ENCODE assay signal across 19 cellular contexts in the genomic region with DNA sequence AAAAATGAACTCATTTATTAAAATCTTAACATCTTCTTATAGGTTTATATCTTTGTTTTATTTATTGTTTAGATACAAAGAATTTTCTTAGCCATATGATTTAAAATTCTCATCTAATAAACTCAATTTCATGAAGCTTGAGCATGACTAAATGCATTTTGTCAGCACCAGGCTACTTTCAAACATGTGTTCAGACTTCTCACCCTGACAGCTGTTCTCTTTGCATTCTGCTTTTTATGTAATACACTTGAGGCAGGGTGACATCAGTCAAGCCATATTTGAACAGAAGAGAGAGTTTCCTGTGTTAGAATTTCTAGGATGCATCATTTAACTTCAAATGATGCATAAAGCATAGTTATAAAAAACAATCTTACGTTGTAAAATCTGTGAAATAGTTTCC.
A peak's percentile ranks its signal among the peaks of the same experiment; 100 is the strongest.
DNase-seq lines count a peak whose midpoint lies in the region.
"Had no signal": no experiment of that assay in that cellular context is flagged by ENCODE, and none has a peak within 500 bp of the region (broad histone marks: within the 10 kb centered on the region; RNA-seq: fewer than 3 reads in every experiment).

No MANE protein-coding gene starts in this region.

- no peaks in the 10 kb centered on the region for H3K27me3 Mint-ChIP-seq in activated T-cell treated with anti-CD3 and anti-CD28 coated beads, Interleukin-2, amount 50 U/mL, for 24 hours
- H3K27me3 Mint-ChIP-seq: T-cell had no signal

- H3K79me2 ChIP-seq in Karpas-422 (ENCODE audit: low read length), result no peaks in the 10 kb centered on the region

- H3K4me1 Mint-ChIP-seq in activated T-cell treated with anti-CD3 and anti-CD28 coated beads, Interleukin-2, amount 50 U/mL, for 24 hours (ENCODE audit: low read depth), result no peaks in the 10 kb centered on the region
- H3K4me1 Mint-ChIP-seq: T-cell had no signal

- no peaks in the 10 kb centered on the region for H3K27me3 ChIP-seq in Karpas-422 (ENCODE audit: low read length)
- no peaks in the 10 kb centered on the region for H3K27me3 ChIP-seq in SJCRH30
- H3K27me3 ChIP-seq: BLaER1 treated with 17β-estradiol and CSF1 and Interleukin-3, amounts not matched to agents 10 nM and 100 nM; Peyer's patch had no signal

- H3K9me2 ChIP-seq in Karpas-422 (replicated peaks; ENCODE audit: insufficient read depth, low read length), result no peaks in the 10 kb centered on the region

- H4K20me1 ChIP-seq in Karpas-422 (ENCODE audit: insufficient read depth, low read depth, low read length), result no peaks in the 10 kb centered on the region
- H4K20me1 ChIP-seq: BLaER1 treated with 17β-estradiol and CSF1 and Interleukin-3, amounts not matched to agents 10 nM and 100 nM had no signal

- peaks cover 4% of the 10 kb centered on the region for H3K4me1 ChIP-seq in Karpas-422 (ENCODE audit: low read length)
- H3K4me1 ChIP-seq in SJCRH30, result peaks cover 27% of the 10 kb centered on the region
- H3K4me1 ChIP-seq: BLaER1 treated with 17β-estradiol and CSF1 and Interleukin-3, amounts not matched to agents 10 nM and 100 nM; Peyer's patch had no signal

- DNase-seq in NCI-H2171 treated with DMSO at 0.1 percent for 48 hours (lab: John Stamatoyannopoulos, UW) (peak; percentile 47), NCI-H2171 (lab: John Stamatoyannopoulos, UW) (no peak), Karpas-422 (no peak), SJCRH30 (peak; percentile 68 to 90), skeletal muscle cell (ENCODE audit: low read depth) (peak; percentile 9), substantia nigra (lab: John Stamatoyannopoulos, UW) (no peak)
- no peak for DNase-seq in stimulated activated naive CD4-positive, alpha-beta T cell (lab: John Stamatoyannopoulos, UW)
- DNase-seq in activated T-cell treated with anti-CD3 and anti-CD28 coated beads, Interleukin-2, amount 50 U/mL, for 24 hours, result no peak
- DNase-seq: CD8-positive, alpha-beta T cell; GF-D8; GOT3; MM.1S; NCI-H1105 treated with DMSO at 0.1 percent for 48 hours; NCI-H1694; NCI-H510A treated with DMSO at 0.1 percent for 48 hours; Peyer's patch; T-cell had no signal

- H3K27ac ChIP-seq in Karpas-422 (ENCODE audit: low read length) (no peak overlapping the region), SJCRH30 (peak overlapping the region; percentile 97), substantia nigra (ENCODE audit: low read depth, low read length, poor library complexity, severe bottlenecking) (no peak overlapping the region)
- H3K27ac ChIP-seq: BLaER1 treated with 17β-estradiol and CSF1 and Interleukin-3, amounts not matched to agents 10 nM and 100 nM; Peyer's patch; SK-N-MC had no signal

- H3K4me3 ChIP-seq in Karpas-422 (ENCODE audit: low read length) (no peak overlapping the region), SJCRH30 (no peak overlapping the region), skeletal muscle cell (ENCODE audit: low read depth, low read length) (no peak overlapping the region)
- H3K4me3 ChIP-seq: BLaER1 treated with 17β-estradiol and CSF1 and Interleukin-3, amounts not matched to agents 10 nM and 100 nM; Peyer's patch; SK-N-MC had no signal

- H2AFZ ChIP-seq in Karpas-422 (ENCODE audit: low read length), result peak overlapping the region; percentile 79; the same call in 1 of the 2 replicates

- no peaks in the 10 kb centered on the region for H3K36me3 Mint-ChIP-seq in activated T-cell treated with anti-CD3 and anti-CD28 coated beads, Interleukin-2, amount 50 U/mL, for 24 hours (ENCODE audit: low read depth)
- H3K36me3 Mint-ChIP-seq: CD8-positive, alpha-beta T cell; T-cell had no signal

- no peak overlapping the region for H3K4me3 Mint-ChIP-seq in activated T-cell treated with anti-CD3 and anti-CD28 coated beads, Interleukin-2, amount 50 U/mL, for 24 hours
- H3K4me3 Mint-ChIP-seq: CD8-positive, alpha-beta T cell; T-cell had no signal

- H3K36me3 ChIP-seq in Karpas-422 (ENCODE audit: insufficient read depth, low read length) (no peaks in the 10 kb centered on the region), SJCRH30 (no peaks in the 10 kb centered on the region)
- H3K36me3 ChIP-seq: BLaER1 treated with 17β-estradiol and CSF1 and Interleukin-3, amounts not matched to agents 10 nM and 100 nM; Peyer's patch had no signal

- H3K27ac Mint-ChIP-seq in activated T-cell treated with anti-CD3 and anti-CD28 coated beads, Interleukin-2, amount 50 U/mL, for 24 hours, result no peak overlapping the region
- H3K27ac Mint-ChIP-seq: CD8-positive, alpha-beta T cell; T-cell had no signal

- no peaks in the 10 kb centered on the region; the same call in 1 of the 2 replicates for H3K9me3 ChIP-seq in Karpas-422 (ENCODE audit: low read length)
- peaks cover 3% of the 10 kb centered on the region for H3K9me3 ChIP-seq in SJCRH30 (replicated peaks)
- H3K9me3 ChIP-seq: Peyer's patch had no signal

- no peak overlapping the region for H3K4me2 ChIP-seq in Karpas-422 (ENCODE audit: low read depth, low read length, poor library complexity, severe bottlenecking)
- H3K4me2 ChIP-seq: BLaER1 treated with 17β-estradiol and CSF1 and Interleukin-3, amounts not matched to agents 10 nM and 100 nM had no signal

- peaks cover 27% of the 10 kb centered on the region for H3K9me3 Mint-ChIP-seq in activated T-cell treated with anti-CD3 and anti-CD28 coated beads, Interleukin-2, amount 50 U/mL, for 24 hours

- no peak overlapping the region for H3K9ac ChIP-seq in Karpas-422 (ENCODE audit: low read length)
- H3K9ac ChIP-seq: BLaER1 treated with 17β-estradiol and CSF1 and Interleukin-3, amounts not matched to agents 10 nM and 100 nM had no signal

Comparison
In these comparisons a context has a peak if more than half of its experiments do, and no peak if none do; other contexts are left out.
1. DNase-seq: peak in NCI-H2171 treated with DMSO at 0.1 percent for 48 hours (single experiment), SJCRH30 (2 of 2) and skeletal muscle cell (single experiment); none in NCI-H2171 (single experiment), Karpas-422 (single experiment), stimulated activated naive CD4-positive, alpha-beta T cell (0 of 6), substantia nigra (0 of 49) and activated T-cell treated with anti-CD3 and anti-CD28 coated beads, Interleukin-2, amount 50 U/mL, for 24 hours (single experiment).